In the genomic region with DNA sequence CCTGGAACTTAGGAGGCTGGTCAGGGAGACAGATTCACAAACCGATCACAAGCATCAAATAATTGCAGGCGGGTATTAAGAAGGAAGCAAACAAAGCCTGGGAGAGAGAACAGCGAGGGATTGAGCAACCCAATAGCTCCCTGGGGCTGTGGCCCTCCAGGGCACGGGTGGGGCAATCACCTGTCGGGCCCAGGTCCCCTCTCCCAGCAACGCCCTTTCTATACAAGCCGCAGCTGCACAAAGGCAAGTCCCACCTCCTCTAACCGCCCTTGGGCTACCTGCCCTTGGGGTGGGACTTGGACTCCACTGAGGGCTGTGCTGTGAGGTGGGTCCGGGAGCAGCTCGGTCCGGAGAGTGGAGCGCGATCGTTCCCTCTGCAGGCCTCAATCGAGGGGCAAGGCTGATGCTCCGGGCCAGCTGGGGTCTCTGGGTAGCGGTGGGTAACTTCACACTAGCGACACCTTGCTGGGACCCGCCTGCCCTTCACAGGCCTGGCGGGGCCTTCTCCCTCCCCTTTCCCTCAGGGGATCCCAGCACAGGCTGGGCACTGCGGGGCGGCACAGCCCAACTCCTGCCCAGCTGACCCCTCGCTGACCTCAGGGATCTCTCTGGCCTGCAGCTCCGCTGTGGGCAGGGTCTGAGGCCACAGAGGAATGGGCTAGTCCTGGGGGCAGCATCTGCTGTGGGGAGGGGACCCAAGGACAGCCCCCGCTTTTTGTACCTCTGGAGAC, we compare ENCODE assay signal across 8 cellular contexts. TPM values are rescaled to one million over a fixed set of nuclear protein-coding genes. Genes with fewer than 3 reads are reported as not detected.
DNase-seq lines count a peak whose midpoint lies in the region; ATAC-seq and TF ChIP-seq lines count a peak whose summit lies in the region.

No MANE protein-coding gene starts in this region.

- peak overlapping the region; percentile 63 for H3K4me2 ChIP-seq in mesendoderm (ENCODE audit: low read length)

- H2AK5ac ChIP-seq in mesendoderm (ENCODE audit: low read length): peak overlapping the region; percentile 67

- H3K36me3 Mint-ChIP-seq in brain: peaks cover 15% of the 10 kb centered on the region

- H2BK120ac ChIP-seq in mesendoderm (ENCODE audit: low read depth, low read length): peak overlapping the region; percentile 1

- WGBS in mesendoderm (ENCODE audit: extremely low coverage, insufficient coverage, low lambda C conversion rate): no CpG with 5 or more reads among the region's 25 CpGs

- no peaks in the 10 kb centered on the region for H3K27me3 Mint-ChIP-seq in brain

- H3K4me3 Mint-ChIP-seq in brain: peak overlapping the region; percentile 66 to 83 (median 71)

- H2BK15ac ChIP-seq in mesendoderm (replicated peaks; ENCODE audit: low read depth): no peak overlapping the region

- H4K8ac ChIP-seq in mesendoderm (ENCODE audit: low read depth, low read length): peak overlapping the region; percentile 6

- peaks cover 39% of the 10 kb centered on the region for H3K4me1 Mint-ChIP-seq in brain

- H3K23ac ChIP-seq in mesendoderm (ENCODE audit: low read length): peak overlapping the region; percentile 90

- H3K27ac Mint-ChIP-seq in brain: peak overlapping the region; percentile 93 to 99 (median 98)

- peaks cover 8% of the 10 kb centered on the region for H3K36me3 ChIP-seq in mesendoderm (ENCODE audit: control insufficient read depth, insufficient read depth, low read length)

- peak; percentile 78 for DNase-seq in DMS153 treated with DMSO at 0.1 percent for 48 hours (lab: John Stamatoyannopoulos, UW; ENCODE audit: unreplicated experiment)
- DNase-seq in NCI-H1417 (lab: John Stamatoyannopoulos, UW): peak in 2 of 3 experiments; percentile 78 to 96
- peak; percentile 64 for DNase-seq in mesendoderm
- no peak for DNase-seq in head of caudate nucleus
- no peak for DNase-seq in NAMALWA (ENCODE audit: low spot score)

- H3K56ac ChIP-seq in mesendoderm (ENCODE audit: low read length): peak overlapping the region; percentile 97

- no peak for ATAC-seq in HG02610 (IDR thresholded peaks at IDR 0.05; ENCODE audit: unreplicated experiment)
- ATAC-seq in HG02678 (IDR thresholded peaks at IDR 0.05; ENCODE audit: unreplicated experiment): no peak

- peaks cover 16% of the 10 kb centered on the region for H3K79me2 ChIP-seq in mesendoderm (ENCODE audit: control insufficient read depth, insufficient read depth, low read length)

- H3K4me1 ChIP-seq in mesendoderm (ENCODE audit: control insufficient read depth, low read depth, low read length): peaks cover 10% of the 10 kb centered on the region

- H3K27me3 ChIP-seq in mesendoderm (ENCODE audit: insufficient read depth, low read length, poor library complexity): no peaks in the 10 kb centered on the region

- H3K79me1 ChIP-seq in mesendoderm (ENCODE audit: low read length): peaks cover 5% of the 10 kb centered on the region

- H3K4me3 ChIP-seq in mesendoderm (ENCODE audit: low read length): peak overlapping the region; percentile 3

- H3K9me3 Mint-ChIP-seq in brain: no peaks in the 10 kb centered on the region

- peak overlapping the region; percentile 76 for H3K4ac ChIP-seq in mesendoderm (ENCODE audit: low read depth, low read length)

- peak overlapping the region; percentile 52 for H3K18ac ChIP-seq in mesendoderm (ENCODE audit: low read length)

- TF ChIP-seq CTCF in brain (conservative IDR thresholded peaks at IDR 0.05): no peak

- peak overlapping the region; percentile 93 for H3K27ac ChIP-seq in mesendoderm (ENCODE audit: low read depth, low read length)

- intact Hi-C loops in head of caudate nucleus (cut with DNase I): no loop called here

- peak overlapping the region; percentile 59 for H2BK5ac ChIP-seq in mesendoderm (ENCODE audit: low read length)

- peak overlapping the region; percentile 97 for H3K9ac ChIP-seq in mesendoderm (ENCODE audit: low read length)

- no peak overlapping the region for H4K5ac ChIP-seq in mesendoderm (ENCODE audit: low read length)

RNA-seq across cellular contexts. Expression of a gene that starts 8.0 kb away (rescaled TPM):
- polyA plus RNA-seq in brain (ENCODE audit: insufficient read depth, low read depth, low replicate concordance): 266 TPM
- polyA plus RNA-seq in mesendoderm (2013, experiment 1 of 2): 473 TPM
- polyA plus RNA-seq in mesendoderm (2013, experiment 2 of 2): 476 TPM

RNA-seq across cellular contexts. Expression of a gene that starts 8.3 kb away (rescaled TPM):
- 26.0 TPM for polyA plus RNA-seq in brain (ENCODE audit: insufficient read depth, low read depth, low replicate concordance)
- polyA plus RNA-seq in mesendoderm (2013, experiment 1 of 2): 119 TPM
- polyA plus RNA-seq in mesendoderm (2013, experiment 2 of 2): 115 TPM

RNA-seq across cellular contexts. Expression of a gene that starts 11.3 kb away (rescaled TPM):
- polyA plus RNA-seq in brain (ENCODE audit: insufficient read depth, low read depth, low replicate concordance): 28.3 TPM
- 13.2 TPM for polyA plus RNA-seq in mesendoderm (2013, experiment 1 of 2)
- 14.1 TPM for polyA plus RNA-seq in mesendoderm (2013, experiment 2 of 2)

RNA-seq across cellular contexts. Expression of a gene that starts 18.6 kb away (rescaled TPM):
- polyA plus RNA-seq in brain (ENCODE audit: insufficient read depth, low read depth, low replicate concordance): 619 TPM
- 146 TPM for polyA plus RNA-seq in mesendoderm (2013, experiment 1 of 2)
- polyA plus RNA-seq in mesendoderm (2013, experiment 2 of 2): 141 TPM

RNA-seq across cellular contexts. Expression of a gene that starts 18.8 kb away (rescaled TPM):
- not detected for polyA plus RNA-seq in brain (ENCODE audit: insufficient read depth, low read depth, low replicate concordance)
- not detected for polyA plus RNA-seq in mesendoderm (2013, experiment 1 of 2)
- not detected for polyA plus RNA-seq in mesendoderm (2013, experiment 2 of 2)

Comparison
In these comparisons a context has a peak if more than half of its experiments do, and no peak if none do; other contexts are left out.
1. DNase-seq: peak in DMS153 treated with DMSO at 0.1 percent for 48 hours (single experiment), NCI-H1417 (2 of 3) and mesendoderm (single experiment); none in head of caudate nucleus (0 of 42) and NAMALWA (single experiment).